In the genomic region with DNA sequence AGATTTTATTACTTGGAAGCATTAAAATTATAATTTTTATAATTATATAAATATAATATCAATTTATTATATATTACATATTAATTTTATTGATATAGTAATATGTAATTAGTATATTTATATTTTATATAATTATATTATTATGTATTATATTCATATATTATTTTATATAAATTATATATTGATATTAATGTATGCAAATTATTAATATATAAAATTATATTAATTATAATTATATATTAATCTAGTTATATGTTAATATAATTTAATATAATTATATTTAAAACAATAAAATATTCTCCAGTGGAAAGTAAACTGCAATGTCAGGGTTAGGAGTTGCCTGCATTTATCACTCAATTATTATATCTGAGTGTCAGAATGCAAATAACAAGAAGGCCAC, we compare ENCODE assay signal across 22 cellular contexts. TPM values are rescaled to one million over a fixed set of nuclear protein-coding genes. Genes with fewer than 3 reads are reported as not detected.
DNase-seq lines count a peak whose midpoint lies in the region; FAIRE-seq and TF ChIP-seq lines count a peak whose summit lies in the region.
"Had no signal": no experiment of that assay in that cellular context is flagged by ENCODE, and none has a peak within 500 bp of the region (broad histone marks: within the 10 kb centered on the region; RNA-seq: fewer than 3 reads in every experiment).

No MANE protein-coding gene starts in this region.

- FAIRE-seq in A204.1 (lab: Jason Lieb, UNC) (peak; percentile 100), RCC 7860 (lab: Jason Lieb, UNC) (peak; percentile 97), colon (lab: Jason Lieb, UNC) (peak; percentile 98), kidney (lab: Jason Lieb, UNC) (peak; percentile 99)
- FAIRE-seq: GM12878, GM19239, H1 had no signal

- POLR2A ChIA-PET in CD8-positive, alpha-beta memory T cell (lab: Charles Lee), result no interaction called here

- no peaks in the 10 kb centered on the region for H3K36me3 Mint-ChIP-seq in CD8-positive, alpha-beta memory T cell
- H3K36me3 Mint-ChIP-seq: CD4-positive, alpha-beta memory T cell had no signal

- DNase-seq in RCC 7860 (ENCODE audit: low spot score) (no peak), kidney (no peak), NCI-H226 (no peak), HuH-7 (ENCODE audit: low spot score) (no peak), UCSD-AML1 (lab: John Stamatoyannopoulos, UW; ENCODE audit: unreplicated experiment) (no peak)
- no peak for DNase-seq in CD8-positive, alpha-beta memory T cell
- DNase-seq: 8988T; C1 segment of cervical spinal cord; Caco-2; CD4-positive, alpha-beta memory T cell; DMS153; DND-41; GDM1; GM23248; H7; HCEC 1CT had no signal

- H3K36me3 ChIP-seq in kidney (ENCODE audit: control insufficient read depth in 1 of 2, insufficient read depth in 2 of 2, low read length in 2 of 2), result no peaks in the 10 kb centered on the region
- no peaks in the 10 kb centered on the region for H3K36me3 ChIP-seq in CD8-positive, alpha-beta memory T cell (ENCODE audit: insufficient read depth, low read length)

- no peak overlapping the region for H3K4me3 ChIP-seq in kidney (ENCODE audit: low read length in 2 of 2)
- H3K4me3 ChIP-seq in CD8-positive, alpha-beta memory T cell (ENCODE audit: low read length), result no peak overlapping the region
- H3K4me3 ChIP-seq: GM12878, GM23248 had no signal

- H3K4me1 Mint-ChIP-seq in CD8-positive, alpha-beta memory T cell, result no peaks in the 10 kb centered on the region
- H3K4me1 Mint-ChIP-seq: CD4-positive, alpha-beta memory T cell had no signal

- H3K27me3 Mint-ChIP-seq in CD8-positive, alpha-beta memory T cell, result no peaks in the 10 kb centered on the region
- H3K27me3 Mint-ChIP-seq: CD4-positive, alpha-beta memory T cell had no signal

- no peaks in the 10 kb centered on the region for H3K4me1 ChIP-seq in kidney (ENCODE audit: control insufficient read depth in 1 of 2, insufficient read depth in 1 of 2, low read depth in 1 of 2, low read length in 2 of 2)
- no peaks in the 10 kb centered on the region for H3K4me1 ChIP-seq in CD8-positive, alpha-beta memory T cell (ENCODE audit: insufficient read depth, low read length)
- H3K4me1 ChIP-seq: Caco-2 had no signal

- peaks cover 0 to 2% (median 0%) of the 10 kb centered on the region in 5 donors for H3K9me3 Mint-ChIP-seq in CD8-positive, alpha-beta memory T cell

- no peak overlapping the region for H3K27ac ChIP-seq in kidney (ENCODE audit: low read depth in 2 of 2, low read length in 2 of 2)
- H3K27ac ChIP-seq in CD8-positive, alpha-beta memory T cell (ENCODE audit: low read depth, low read length), result no peak overlapping the region
- H3K27ac ChIP-seq: GM23248 had no signal

- intact Hi-C loops in kidney (cut with DNase I), result no loop called here

- no peaks in the 10 kb centered on the region for H3K9me3 ChIP-seq in kidney (ENCODE audit: control insufficient read depth in 1 of 2, low read length in 2 of 2)
- H3K9me3 ChIP-seq in CD8-positive, alpha-beta memory T cell (ENCODE audit: low read length), result no peaks in the 10 kb centered on the region
- H3K9me3 ChIP-seq: Caco-2 had no signal

- no peak overlapping the region for H3K27ac Mint-ChIP-seq in CD8-positive, alpha-beta memory T cell
- H3K27ac Mint-ChIP-seq: CD4-positive, alpha-beta memory T cell had no signal

- no peak overlapping the region for H3K4me3 Mint-ChIP-seq in CD8-positive, alpha-beta memory T cell
- H3K4me3 Mint-ChIP-seq: CD4-positive, alpha-beta memory T cell had no signal

- CTCF ChIA-PET in CD8-positive, alpha-beta memory T cell (lab: Charles Lee), result no interaction called here

- H3K9ac ChIP-seq in kidney (ENCODE audit: low read length in 2 of 2), result no peak overlapping the region
- H3K9ac ChIP-seq: GM23248 had no signal

- no peak for TF ChIP-seq CTCF in kidney (IDR thresholded peaks at IDR 0.05; ENCODE audit: borderline replicate concordance, extremely low read depth, insufficient read depth)

- no peaks in the 10 kb centered on the region for H3K27me3 ChIP-seq in CD8-positive, alpha-beta memory T cell (ENCODE audit: insufficient read depth, low read length, poor library complexity, severe bottlenecking)

RNA-seq across cellular contexts. Expression of gene KCNK2, which starts 48.8 kb away (rescaled TPM):
- total RNA-seq in kidney, result 1.4 TPM
- not detected for polyA plus RNA-seq in kidney (ENCODE audit: insufficient read depth, low read depth, low replicate concordance)
- total RNA-seq in CD8-positive, alpha-beta memory T cell, result not detected
- not detected for polyA plus RNA-seq in CD8-positive, alpha-beta memory T cell
- total RNA-seq: A673; CD4-positive, alpha-beta memory T cell had no signal
- polyA plus RNA-seq: CD4-positive, alpha-beta memory T cell had no signal
